Comparison of ENCODE assay signal across 28 cellular contexts in the genomic region with DNA sequence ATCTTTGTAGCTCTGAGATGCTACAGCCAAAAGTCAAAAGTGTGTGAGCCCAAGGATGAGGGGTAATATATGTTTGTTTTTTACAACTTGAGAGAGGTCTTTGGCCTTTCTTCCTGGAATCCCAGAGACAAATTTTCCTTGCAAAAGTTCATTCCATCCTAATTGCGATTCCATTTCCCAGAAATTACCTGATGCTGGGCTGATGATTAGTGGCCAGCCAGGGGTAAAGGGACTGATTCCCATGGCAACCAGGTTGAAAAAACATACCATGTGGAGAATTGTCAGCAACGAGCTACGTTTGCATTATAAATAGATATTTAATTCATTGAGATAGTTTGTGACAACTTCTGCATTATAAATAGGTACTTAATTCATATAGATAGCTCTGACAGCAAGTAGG. TPM values are rescaled to one million over a fixed set of nuclear protein-coding genes. Genes with fewer than 3 reads are reported as not detected.
"Had no signal": no experiment of that assay in that cellular context is flagged by ENCODE, and none has a peak within 500 bp of the region (broad histone marks: within the 10 kb centered on the region; RNA-seq: fewer than 3 reads in every experiment).

No MANE protein-coding gene starts in this region.

- ATAC-seq: foreskin keratinocyte; gastroesophageal sphincter; heart left ventricle; left lobe of liver; mucosa of descending colon; natural killer cell treated with Interleukin-12 subunit alpha and Interleukin-12 subunit beta and Interleukin-15 and Interleukin-18, amount 100 ng/mL, for 72 hours; sciatic nerve; stimulated activated naive CD8-positive, alpha-beta T cell treated with anti-CD3 and anti-CD28 coated beads, Interleukin-15, amount 100 ng/mL, for 72 hours had no signal

- H3K27me3 ChIP-seq: esophagus muscularis mucosa, foreskin keratinocyte, gastroesophageal sphincter, hepatocyte, suprapubic skin, thyroid gland, vagina had no signal

- H3K9ac ChIP-seq: parathyroid adenoma had no signal

- H3K79me2 ChIP-seq: hepatocyte, parathyroid adenoma had no signal

- H3K4me3 ChIP-seq: coronary artery, esophagus muscularis mucosa, gastroesophageal sphincter, heart left ventricle, hepatocyte, lung, mucosa of descending colon, smooth muscle cell, suprapubic skin, thyroid gland, vagina had no signal

- DNase-seq: dermis blood vessel endothelial cell; effector memory CD4-positive, alpha-beta T cell; foreskin keratinocyte; heart left ventricle; mucosa of descending colon; naive B cell; stimulated activated CD4-positive, alpha-beta T cell treated with anti-CD3 and anti-CD28 coated beads, Interleukin-12 subunit alpha, Interleukin-12 subunit beta, amount 100 ng/mL, for 4 hours; stimulated activated CD4-positive, alpha-beta T cell treated with anti-CD3 and anti-CD28 coated beads, Interleukin-1b, Interleukin-23, amount 100 ng/mL, for 48 hours; stimulated activated CD4-positive, alpha-beta T cell treated with anti-CD3 and anti-CD28 coated beads, Interleukin-4, amount 100 ng/mL, for 1 hour; stimulated activated CD8-positive, alpha-beta memory T cell treated with anti-CD3 and anti-CD28 coated beads, Interleukin-4, amount 100 ng/mL, for 48 hours; stimulated activated naive CD4-positive, alpha-beta T cell; stimulated activated naive CD8-positive, alpha-beta T cell treated with anti-CD3 and anti-CD28 coated beads, Interleukin-15, amount 100 ng/mL, for 72 hours; thyroid gland; trophoblast cell had no signal

- FAIRE-seq: endothelial cell of umbilical vein, keratinocyte had no signal

- H3K4me1 ChIP-seq: esophagus muscularis mucosa, foreskin keratinocyte, gastroesophageal sphincter, heart left ventricle, parathyroid adenoma, suprapubic skin, thyroid gland, vagina had no signal

- H3K27ac ChIP-seq: coronary artery, esophagus muscularis mucosa, foreskin keratinocyte, gastroesophageal sphincter, heart left ventricle, hepatocyte, parathyroid adenoma, suprapubic skin, thyroid gland, vagina had no signal

- H3K9me3 ChIP-seq: esophagus muscularis mucosa, gastroesophageal sphincter, heart left ventricle, mucosa of descending colon, suprapubic skin, thyroid gland, vagina had no signal

- H3K4me2 ChIP-seq: hepatocyte, smooth muscle cell had no signal

- H2AFZ ChIP-seq: hepatocyte, parathyroid adenoma had no signal

- H3K36me3 ChIP-seq: esophagus muscularis mucosa, gastroesophageal sphincter, heart left ventricle, suprapubic skin, thyroid gland, vagina had no signal

RNA-seq across cellular contexts. Expression of a gene that starts 17.8 kb away (rescaled TPM):
- total RNA-seq: dermis blood vessel endothelial cell; endothelial cell of umbilical vein; foreskin keratinocyte; natural killer cell treated with Interleukin-12 subunit alpha and Interleukin-12 subunit beta and Interleukin-15 and Interleukin-18, amount 100 ng/mL, for 72 hours had no signal
- polyA plus RNA-seq: endothelial cell of umbilical vein, foreskin keratinocyte, keratinocyte had no signal
